Comparison of ENCODE assay signal across 8 cellular contexts in genomic region chr2:39837856-39838453, GRCh38. TPM values are rescaled to one million over a fixed set of nuclear protein-coding genes. Genes with fewer than 3 reads are reported as not detected.
DNase-seq lines count a peak whose midpoint lies in the region; ATAC-seq and TF ChIP-seq lines count a peak whose summit lies in the region.

No MANE protein-coding gene starts in this region.

- H3K4me3 ChIP-seq in Peyer's patch = no peak overlapping the region
- no peak overlapping the region for H3K4me3 ChIP-seq in fibroblast of the aortic adventitia (ENCODE audit: low read depth, low read length)
- H3K4me3 ChIP-seq in stomach = no peak overlapping the region

- intact Hi-C loops in stomach (cut with DNase I; ENCODE audit: low total_unique reads) = no loop called here

- TF ChIP-seq POLR2A in Peyer's patch (IDR thresholded peaks at IDR 0.05) (no peak), stomach (IDR thresholded peaks at IDR 0.05) (no peak)

- peak; percentile 91 for ATAC-seq in GM19455 (IDR thresholded peaks at IDR 0.05; ENCODE audit: unreplicated experiment)
- peak; percentile 92 for ATAC-seq in HG03354 (IDR thresholded peaks at IDR 0.05; ENCODE audit: poor library complexity, severe bottlenecking, unreplicated experiment)

- no peaks in the 10 kb centered on the region for H3K36me3 ChIP-seq in Peyer's patch
- H3K36me3 ChIP-seq in stomach = no peaks in the 10 kb centered on the region

- H3K27me3 ChIP-seq in Peyer's patch (no peaks in the 10 kb centered on the region), stomach (no peaks in the 10 kb centered on the region)

- 31 to 35% (median 34%) methylated on average over 6 of the region's 6 CpGs for WGBS in stomach, 5 donors

- no peaks in the 10 kb centered on the region for H3K4me1 ChIP-seq in Peyer's patch
- H3K4me1 ChIP-seq in stomach = no peaks in the 10 kb centered on the region

- H3K9me3 ChIP-seq in Peyer's patch (peaks cover 0 to 4% (median 0%) of the 10 kb centered on the region in 4 donors), stomach (peaks cover 0 to 7% (median 3%) of the 10 kb centered on the region in 4 donors)

- DNase-seq in DMS 273 (lab: John Stamatoyannopoulos, UW; ENCODE audit: unreplicated experiment) (peak; percentile 32), DMS 273 treated with DMSO at 0.1 percent for 48 hours (lab: John Stamatoyannopoulos, UW) (no peak), Peyer's patch (peak in 1 of 3 donors; percentile 53), fibroblast of the aortic adventitia (ENCODE audit: low read depth) (peak; percentile 51), stomach (peak; percentile 42), NCI-H1105 treated with DMSO at 0.1 percent for 48 hours (lab: John Stamatoyannopoulos, UW) (no peak)

- TF ChIP-seq EP300 in stomach (IDR thresholded peaks at IDR 0.05) = no peak

- no peak overlapping the region for H3K27ac ChIP-seq in Peyer's patch
- H3K27ac ChIP-seq in stomach = no peak overlapping the region

- TF ChIP-seq CTCF in Peyer's patch (IDR thresholded peaks at IDR 0.05) = peak; percentile 13 to 69 (median 55)
- TF ChIP-seq CTCF in fibroblast of the aortic adventitia (IDR thresholded peaks at IDR 0.05; ENCODE audit: insufficient read depth, low read length) = peak; percentile 95
- TF ChIP-seq CTCF in stomach (IDR thresholded peaks at IDR 0.05) = peak in 5 of 7 experiments; percentile 38 to 69 (median 63)

RNA-seq across cellular contexts. Expression of gene THUMPD2, which starts 58.9 kb away (rescaled TPM):
- total RNA-seq in Peyer's patch = 10 to 100 TPM; 14.2 to 19.8 (median 16.0) TPM
- total RNA-seq in fibroblast of the aortic adventitia (ENCODE audit: low replicate concordance) = 9.5 and 13.5 TPM in 2 replicates
- total RNA-seq in stomach = 10 to 100 TPM in 3 of 5 donors, 1 to 10 TPM in 2; 4.3 to 30.1 (median 12.9) TPM
- polyA plus RNA-seq in stomach = 10 to 100 TPM in 1 of 3 donors, 1 to 10 TPM in 2; 5.1 to 12.6 (median 9.3) TPM

Comparison
In these comparisons a context has a peak if more than half of its experiments do, and no peak if none do; other contexts are left out.
1. DNase-seq: peak in DMS 273 (single experiment), fibroblast of the aortic adventitia (single experiment) and stomach (single experiment); none in DMS 273 treated with DMSO at 0.1 percent for 48 hours (single experiment) and NCI-H1105 treated with DMSO at 0.1 percent for 48 hours (single experiment).
2. Peak in every context shown above with its lines, with median percentiles within 50 percentile points of each other: CTCF ChIP-seq.